1 cellular context compared by ENCODE assay signal in the genomic region with DNA sequence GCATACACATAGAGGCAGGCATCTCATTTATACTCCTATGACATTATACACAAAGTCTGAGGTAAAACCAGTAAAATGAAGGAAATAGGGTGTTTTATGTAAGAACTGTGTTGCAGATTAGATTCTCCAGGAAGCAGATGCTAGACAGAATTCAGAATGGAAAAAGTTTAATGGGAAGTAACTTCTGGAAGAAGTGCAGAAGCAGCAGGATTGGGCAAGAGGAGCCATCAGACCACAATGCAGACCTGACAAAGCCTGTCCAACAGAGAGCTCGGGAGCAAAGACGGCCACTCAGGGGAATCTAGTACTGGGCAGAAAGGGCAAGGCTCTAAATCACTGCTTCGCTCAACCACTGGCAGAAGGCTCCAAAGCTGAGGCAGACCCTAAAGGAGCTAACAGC.
TF ChIP-seq lines count a peak whose summit lies in the region.

No MANE protein-coding gene starts in this region.

TF ChIP-seq in endothelial cell of umbilical vein, 7 proteins besides CTCF, POLR2A, EP300 and RAD21 (continued from another document):
- no peak for TF ChIP-seq POLR2AphosphoS5 (IDR thresholded peaks at IDR 0.05; ENCODE audit: insufficient read depth, low read depth, low read length)
- TF ChIP-seq JUN (IDR thresholded peaks at IDR 0.05; ENCODE audit: borderline replicate concordance, insufficient read depth, insufficient read length, low read depth) = no peak
